22 cellular contexts compared by ENCODE assay signal in the genomic region with DNA sequence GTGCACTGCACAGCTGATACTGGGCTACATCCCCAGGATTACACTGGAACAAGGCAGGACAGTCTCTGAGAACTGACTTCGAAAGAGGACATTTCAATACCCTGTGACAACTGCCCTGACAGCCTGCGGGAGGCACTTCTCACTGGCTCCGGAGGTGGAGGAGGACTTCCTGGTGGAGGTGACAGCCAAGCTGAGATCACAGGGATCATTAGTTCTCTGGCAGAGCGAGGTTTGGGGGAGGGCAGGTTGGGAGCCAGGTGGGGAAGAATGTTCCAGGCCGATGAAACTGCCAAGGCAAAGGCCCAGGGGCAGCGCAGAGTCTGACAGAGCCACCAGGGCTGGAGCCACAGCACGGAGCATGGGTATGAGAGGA.
"Had no signal": no experiment of that assay in that cellular context is flagged by ENCODE, and none has a peak within 500 bp of the region (broad histone marks: within the 10 kb centered on the region; RNA-seq: fewer than 3 reads in every experiment).

No MANE protein-coding gene starts in this region.

- H3K27me3 ChIP-seq: dorsolateral prefrontal cortex, heart left ventricle, sigmoid colon, transverse colon had no signal

- ATAC-seq: heart left ventricle; left colon; lower lobe of right lung; stimulated activated naive B cell treated with anti-CD40 and anti-IgM and Interleukin-4, amounts not matched to agents 10 μg/mL and 1 μg/mL and 100 μg/mL, for 72 hours; stimulated activated naive CD8-positive, alpha-beta T cell treated with anti-CD3 and anti-CD28 coated beads, Interleukin-15, amount 100 ng/mL, for 72 hours had no signal

- H3K27ac Mint-ChIP-seq: memory B cell; naive B cell; nephron; stimulated activated naive B cell treated with anti-CD40 and anti-IgM and Interleukin-4, amounts not matched to agents 10 μg/mL and 1 μg/mL and 100 μg/mL, for 72 hours had no signal

- H3K4me3 Mint-ChIP-seq: memory B cell; naive B cell; nephron; stimulated activated naive B cell treated with anti-CD40 and anti-IgM and Interleukin-4, amounts not matched to agents 10 μg/mL and 1 μg/mL and 100 μg/mL, for 72 hours; stimulated activated naive CD8-positive, alpha-beta T cell treated with anti-CD3 and anti-CD28 coated beads, Interleukin-15, amount 100 ng/mL, for 72 hours had no signal

- H3K27ac ChIP-seq: dorsolateral prefrontal cortex, heart left ventricle, lower lobe of right lung, neutrophil, sigmoid colon, skin epidermis, thoracic aorta, transverse colon had no signal

- H3K9me3 ChIP-seq: heart left ventricle, lower lobe of right lung, neutrophil, sigmoid colon, thoracic aorta, transverse colon had no signal

- H3K36me3 Mint-ChIP-seq: memory B cell; naive B cell; stimulated activated naive B cell treated with anti-CD40 and anti-IgM and Interleukin-4, amounts not matched to agents 10 μg/mL and 1 μg/mL and 100 μg/mL, for 72 hours had no signal

- DNase-seq: cortex of kidney; dorsolateral prefrontal cortex; effector CD8-positive, alpha-beta T cell; foreskin melanocyte; heart left ventricle; hippocampal formation; left colon; lower lobe of right lung; midbrain; naive B cell; posterior cingulate gyrus; sigmoid colon; stimulated activated CD4-positive, alpha-beta T cell treated with anti-CD3 and anti-CD28 coated beads, Interleukin-2, amount 100 ng/mL, for 24 hours; stimulated activated CD4-positive, alpha-beta T cell treated with anti-CD3 and anti-CD28 coated beads, Interleukin-4, amount 100 ng/mL, for 4 hours; stimulated activated naive B cell treated with anti-CD40 and anti-IgM and Interleukin-4, amounts not matched to agents 10 μg/mL and 1 μg/mL and 100 μg/mL, for 72 hours; stimulated activated naive CD8-positive, alpha-beta T cell treated with anti-CD3 and anti-CD28 coated beads, Interleukin-15, amount 100 ng/mL, for 72 hours; transverse colon had no signal

- H3K36me3 ChIP-seq: heart left ventricle, lower lobe of right lung, neutrophil, sigmoid colon, thoracic aorta, transverse colon had no signal

- H3K4me1 Mint-ChIP-seq: memory B cell; naive B cell; nephron; stimulated activated naive B cell treated with anti-CD40 and anti-IgM and Interleukin-4, amounts not matched to agents 10 μg/mL and 1 μg/mL and 100 μg/mL, for 72 hours; stimulated activated naive CD8-positive, alpha-beta T cell treated with anti-CD3 and anti-CD28 coated beads, Interleukin-15, amount 100 ng/mL, for 72 hours had no signal

- H3K9me3 Mint-ChIP-seq: nephron had no signal

- H3K4me3 ChIP-seq: dorsolateral prefrontal cortex, heart left ventricle, lower lobe of right lung, sigmoid colon, skin epidermis, thoracic aorta, transverse colon had no signal

- H3K4me1 ChIP-seq: lower lobe of right lung had no signal

- H3K27me3 Mint-ChIP-seq: stimulated activated naive CD8-positive, alpha-beta T cell treated with anti-CD3 and anti-CD28 coated beads, Interleukin-15, amount 100 ng/mL, for 72 hours had no signal
